In the genomic region with DNA sequence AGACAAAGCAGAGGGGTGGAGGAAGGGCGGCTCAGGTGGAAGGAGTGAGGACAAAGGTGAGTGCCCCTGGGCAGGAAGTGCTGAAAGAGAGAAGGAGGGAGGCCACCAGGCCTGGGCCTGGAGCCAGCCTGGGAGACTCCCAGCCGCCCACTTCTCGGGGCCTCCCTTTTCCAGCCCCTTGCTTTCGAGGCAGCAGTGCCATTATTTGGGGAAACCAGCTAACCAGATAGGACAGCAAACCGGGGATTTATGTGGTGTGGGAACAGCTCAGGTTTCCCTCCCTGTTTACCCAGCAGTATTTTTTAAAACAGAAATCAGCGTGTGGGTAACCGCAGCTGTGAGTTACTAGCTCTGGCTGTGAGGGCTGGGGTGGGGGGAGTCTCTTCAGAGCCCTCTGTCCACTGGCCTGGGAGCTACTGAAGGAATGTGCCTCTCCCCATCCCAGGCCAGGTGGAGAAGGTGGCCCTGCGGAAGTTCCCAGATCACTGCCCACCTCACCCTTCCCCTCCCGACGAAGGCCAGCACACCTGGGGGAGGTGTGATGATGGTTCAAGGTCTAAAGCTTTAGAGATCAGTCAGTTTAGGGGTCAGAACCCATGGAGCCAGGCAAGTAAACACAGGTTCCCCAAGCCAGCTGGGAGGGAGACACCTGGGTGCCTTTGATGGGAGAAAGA, we compare ENCODE assay signal across 10 cellular contexts. TPM values are rescaled to one million over a fixed set of nuclear protein-coding genes. Genes with fewer than 3 reads are reported as not detected.
A peak's percentile ranks its signal among the peaks of the same experiment; 100 is the strongest.
DNase-seq lines count a peak whose midpoint lies in the region; ATAC-seq and TF ChIP-seq lines count a peak whose summit lies in the region.
"Had no signal": no experiment of that assay in that cellular context is flagged by ENCODE, and none has a peak within 500 bp of the region (broad histone marks: within the 10 kb centered on the region; RNA-seq: fewer than 3 reads in every experiment).

No MANE protein-coding gene starts in this region.

- in situ Hi-C loops in mammary epithelial cell (cut with MboI; ENCODE audit: low sequenced_read_pairs in 2 of 2): loop anchor here (5.0 kb wide), 2 partner anchors 93 to 158 kb away; no protein-coding TSS in a partner anchor

- peaks cover 5% of the 10 kb centered on the region for H3K4me1 Mint-ChIP-seq in MCF 10A (ENCODE audit: insufficient read depth, unreplicated experiment)
- peaks cover 40% of the 10 kb centered on the region for H3K4me1 Mint-ChIP-seq in WTC11

- POLR2A ChIA-PET in MCF 10A (lab: Yijun Ruan, JAX) (interaction anchor here (0.6 kb wide), 1 partner anchor 91 kb away, joined by 3 read pairs; no protein-coding TSS in a partner anchor), WTC11 (lab: Charles Lee) (no interaction called here)

- H3K27ac Mint-ChIP-seq in MCF 10A (ENCODE audit: low read depth, unreplicated experiment) (no peak overlapping the region), WTC11 (peak overlapping the region; percentile 93)

- H3K79me2 ChIP-seq in mammary epithelial cell (ENCODE audit: insufficient read depth, low read length): no peaks in the 10 kb centered on the region

- H3K9ac ChIP-seq in mammary epithelial cell (ENCODE audit: insufficient read depth, low read length): no peak overlapping the region

- WGBS in mammary epithelial cell (ENCODE audit: low coverage, missing lambda C conversion rate): 65% methylated on average over 9 of the region's 10 CpGs

- H3K36me3 Mint-ChIP-seq in MCF 10A (ENCODE audit: insufficient read depth, unreplicated experiment): no peaks in the 10 kb centered on the region
- H3K36me3 Mint-ChIP-seq in WTC11: no peaks in the 10 kb centered on the region

- no peaks in the 10 kb centered on the region for H3K27me3 Mint-ChIP-seq in MCF 10A (ENCODE audit: insufficient read depth, unreplicated experiment)
- H3K27me3 Mint-ChIP-seq in WTC11 (ENCODE audit: low read depth): no peaks in the 10 kb centered on the region

- H3K27ac ChIP-seq in mammary epithelial cell (ENCODE audit: insufficient read depth, low read depth, low read length): no peak overlapping the region

- peak overlapping the region; percentile 62 for H2AFZ ChIP-seq in mammary epithelial cell (ENCODE audit: low read depth, low read length)

- H3K9me3 Mint-ChIP-seq in MCF 10A (ENCODE audit: unreplicated experiment) (no peaks in the 10 kb centered on the region), WTC11 (no peaks in the 10 kb centered on the region)

- BruUV-seq in mammary epithelial cell (replicated peaks; lab: Mats Ljungman, UMichigan): no TSS peak
- BruUV-seq in MCF 10A (replicated peaks; lab: Mats Ljungman, UMichigan): no TSS peak

- intact Hi-C loops in mammary epithelial cell (cut with micrococcal nuclease) (no loop called here), MCF 10A (cut with micrococcal nuclease) (no loop called here)

- no peak for TF ChIP-seq CTCF in mammary epithelial cell (conservative IDR thresholded peaks at IDR 0.05 in 1 of 2, IDR thresholded peaks at IDR 0.05 in 1 of 2; ENCODE audit: extremely low read depth in 1 of 2, insufficient read depth in 1 of 2, low read depth in 1 of 2, low read length in 2 of 2)
- TF ChIP-seq CTCF in MCF 10A (IDR thresholded peaks at IDR 0.05; ENCODE audit: unreplicated experiment): no peak
- no peak for TF ChIP-seq CTCF in WTC11 (IDR thresholded peaks at IDR 0.05)

- dilution Hi-C loops in mammary epithelial cell (cut with HindIII; ENCODE audit: low sequenced_read_pairs): loop anchor here (5.0 kb wide), 2 partner anchors 88 to 148 kb away; no protein-coding TSS in a partner anchor

- no peak overlapping the region for H3K4me2 ChIP-seq in mammary epithelial cell (ENCODE audit: insufficient read depth, low read depth, low read length)

- no peaks in the 10 kb centered on the region for H4K20me1 ChIP-seq in mammary epithelial cell (ENCODE audit: insufficient read depth, low read length)

- CTCF ChIA-PET in mammary epithelial cell (lab: Charles Lee; ENCODE audit: low non-redundant PET) (interaction anchor here (0.6 kb wide), 1 partner anchor 80 kb away, joined by 3 read pairs; no protein-coding TSS in a partner anchor), MCF 10A (lab: Yijun Ruan, JAX) (interaction anchor here (0.6 to 1.4 kb wide), 5 partner anchors 13 to 1268 kb away, joined by 3 read pairs; no protein-coding TSS in a partner anchor), WTC11 (lab: Charles Lee) (interaction anchor here (1.1 to 1.4 kb wide), 5 partner anchors 25 to 94 kb away, joined by 3 to 12 read pairs (median 4); no protein-coding TSS in a partner anchor)

- no peaks in the 10 kb centered on the region for H3K36me3 ChIP-seq in mammary epithelial cell (ENCODE audit: insufficient read depth, low read length)

- ATAC-seq in WTC11 (peak; percentile 76), GM18907 (IDR thresholded peaks at IDR 0.05; ENCODE audit: unreplicated experiment) (no peak)

- H3K4me3 Mint-ChIP-seq in MCF 10A (ENCODE audit: unreplicated experiment) (no peak overlapping the region), WTC11 (no peak overlapping the region)

- H3K4me1 ChIP-seq in mammary epithelial cell (ENCODE audit: insufficient read depth, low read length): peaks cover 19% of the 10 kb centered on the region

- H3K27me3 ChIP-seq in mammary epithelial cell (ENCODE audit: insufficient read depth, low read length): no peaks in the 10 kb centered on the region

- no peak overlapping the region for H3K4me3 ChIP-seq in mammary epithelial cell (replicated peaks in 1 of 3; ENCODE audit: insufficient read depth in 1 of 3, low read depth in 2 of 3, low read length in 3 of 3)

- no peaks in the 10 kb centered on the region for H3K9me3 ChIP-seq in mammary epithelial cell (replicated peaks; ENCODE audit: insufficient read depth, low read length)

- peak; percentile 31 for DNase-seq in mammary epithelial cell
- DNase-seq in MCF 10A (ENCODE audit: unreplicated experiment): no peak
- DNase-seq in WTC11 (ENCODE audit: low spot score): peak; percentile 31
- peak; percentile 44 for DNase-seq in kidney tubule cell (ENCODE audit: low spot score)
- no peak for DNase-seq in dedifferentiated amniotic fluid mesenchymal stem cell (ENCODE audit: extremely low spot score)
- no peak for DNase-seq in NK-92 (lab: John Stamatoyannopoulos, UW; ENCODE audit: unreplicated experiment)
- DNase-seq in NCI-H2171 (lab: John Stamatoyannopoulos, UW): no peak
- DNase-seq: foreskin melanocyte, mesenchymal stem cell had no signal

TF ChIP-seq in WTC11, 78 proteins besides CTCF, POLR2A, EP300 and RAD21 (continues in another document):
- TF ChIP-seq ZNF396 (CRISPR knock-in tag; IDR thresholded peaks at IDR 0.05; ENCODE audit: borderline replicate concordance) (no peak), ZBTB21 (CRISPR knock-in tag; IDR thresholded peaks at IDR 0.05; ENCODE audit: borderline replicate concordance) (no peak), JAZF1 (CRISPR knock-in tag; IDR thresholded peaks at IDR 0.05) (no peak), ZSCAN18 (CRISPR knock-in tag; IDR thresholded peaks at IDR 0.05) (no peak), STAT6 (CRISPR knock-in tag; conservative IDR thresholded peaks at IDR 0.05; ENCODE audit: low read depth) (no peak), ELF4 (CRISPR knock-in tag; IDR thresholded peaks at IDR 0.05; ENCODE audit: low read depth) (no peak), ZNF416 (CRISPR knock-in tag; IDR thresholded peaks at IDR 0.05) (no peak), PRRX2 (CRISPR knock-in tag; IDR thresholded peaks at IDR 0.05) (no peak), ZNF423 (CRISPR knock-in tag; IDR thresholded peaks at IDR 0.05) (no peak)
- TF ChIP-seq, protein P1, sequence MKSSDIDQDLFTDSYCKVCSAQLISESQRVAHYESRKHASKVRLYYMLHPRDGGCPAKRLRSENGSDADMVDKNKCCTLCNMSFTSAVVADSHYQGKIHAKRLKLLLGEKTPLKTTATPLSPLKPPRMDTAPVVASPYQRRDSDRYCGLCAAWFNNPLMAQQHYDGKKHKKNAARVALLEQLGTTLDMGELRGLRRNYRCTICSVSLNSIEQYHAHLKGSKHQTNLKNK (CRISPR knock-in tag; IDR thresholded peaks at IDR 0.05): no peak

RNA-seq across cellular contexts. Expression of gene MEOX1, which starts 8.4 kb away (rescaled TPM):
- not detected for total RNA-seq in mammary epithelial cell
- not detected for polyA plus RNA-seq in mammary epithelial cell
- polyA minus RNA-seq in mammary epithelial cell: not detected
- total RNA-seq in MCF 10A (2022): not detected in 2 replicates
- total RNA-seq in WTC11 (2021): 0.16 TPM in 1 of 3 replicates, not detected in the others

Comparison
In these comparisons a context has a peak if more than half of its experiments do, and no peak if none do; other contexts are left out.
1. DNase-seq: peak in mammary epithelial cell (single experiment), WTC11 (single experiment) and kidney tubule cell (single experiment); none in MCF 10A (single experiment), dedifferentiated amniotic fluid mesenchymal stem cell (single experiment), NK-92 (single experiment) and NCI-H2171 (single experiment).